In genomic region chr4:110106946-110107325, GRCh38 we compare ENCODE assay signal across 9 cellular contexts.
A peak's percentile ranks its signal among the peaks of the same experiment; 100 is the strongest.
DNase-seq lines count a peak whose midpoint lies in the region; ATAC-seq and TF ChIP-seq lines count a peak whose summit lies in the region.
"Had no signal": no experiment of that assay in that cellular context is flagged by ENCODE, and none has a peak within 500 bp of the region (broad histone marks: within the 10 kb centered on the region; RNA-seq: fewer than 3 reads in every experiment).

No MANE protein-coding gene starts in this region.

- no peak for TF ChIP-seq POLR2A in thyroid gland (IDR thresholded peaks at IDR 0.05)

- H3K27me3 Mint-ChIP-seq in GM23338 (ENCODE audit: insufficient read depth, low read depth, poor library complexity): peaks cover 4% of the 10 kb centered on the region

- H2AFZ ChIP-seq in GM23338 (no peak overlapping the region), hepatocyte (no peak overlapping the region)

- no peak overlapping the region for H3K4me3 ChIP-seq in GM23338
- H3K4me3 ChIP-seq in hepatocyte: no peak overlapping the region
- H3K4me3 ChIP-seq in thyroid gland (replicated peaks in 1 of 3): no peak overlapping the region

- H3K27ac Mint-ChIP-seq in GM23338: peak overlapping the region; percentile 98

- H3K79me2 ChIP-seq in GM23338 (replicated peaks; ENCODE audit: insufficient read depth): peaks cover 64% of the 10 kb centered on the region
- peaks cover 2% of the 10 kb centered on the region for H3K79me2 ChIP-seq in hepatocyte

- no peaks in the 10 kb centered on the region for H3K9me2 ChIP-seq in GM23338 (ENCODE audit: insufficient read depth)
- H3K9me2 ChIP-seq in hepatocyte (replicated peaks; ENCODE audit: insufficient read depth): no peaks in the 10 kb centered on the region

- intact Hi-C loops in thyroid gland (cut with DNase I) (no loop called here), posterior cingulate gyrus (cut with DNase I) (no loop called here)

- H3K4me1 ChIP-seq in GM23338 (ENCODE audit: insufficient read depth): peaks cover 47% of the 10 kb centered on the region
- H3K4me1 ChIP-seq in hepatocyte (ENCODE audit: insufficient read depth): peaks cover 22% of the 10 kb centered on the region
- H3K4me1 ChIP-seq in thyroid gland: no peaks in the 10 kb centered on the region

- DNase-seq in GM03348 (ENCODE audit: low spot score) (peak; percentile 12), GM23338 (ENCODE audit: low spot score) (peak; percentile 42), NCI-H460 (ENCODE audit: extremely low read depth, low read depth) (peak; percentile 58), hepatocyte (ENCODE audit: low spot score) (peak; percentile 40), caudate nucleus (lab: John Stamatoyannopoulos, UW) (no peak), thyroid gland (no peak), posterior cingulate gyrus (no peak)
- DNase-seq: head of caudate nucleus had no signal

- H3K36me3 ChIP-seq in GM23338 (ENCODE audit: insufficient read depth) (no peaks in the 10 kb centered on the region), hepatocyte (replicated peaks; ENCODE audit: insufficient read depth, low read depth) (no peaks in the 10 kb centered on the region), thyroid gland (no peaks in the 10 kb centered on the region)

- H3K27me3 ChIP-seq in GM23338 (ENCODE audit: insufficient read depth): no peaks in the 10 kb centered on the region
- H3K27me3 ChIP-seq in hepatocyte: no peaks in the 10 kb centered on the region
- no peaks in the 10 kb centered on the region for H3K27me3 ChIP-seq in thyroid gland

- H3K27ac ChIP-seq in GM23338 (ENCODE audit: low read depth) (peak overlapping the region; percentile 12; the same call in 1 of the 2 replicates), hepatocyte (peak overlapping the region; percentile 46), caudate nucleus (ENCODE audit: low read depth, low read length) (no peak overlapping the region), thyroid gland (no peak overlapping the region)

- ATAC-seq in GM23338 (peak; percentile 64), HG03571 (IDR thresholded peaks at IDR 0.05; ENCODE audit: unreplicated experiment) (no peak)

- H3K4me1 Mint-ChIP-seq in GM23338: peaks cover 63% of the 10 kb centered on the region

- H3K9me3 Mint-ChIP-seq in GM23338: no peaks in the 10 kb centered on the region

- H3K9me3 ChIP-seq in hepatocyte (ENCODE audit: low read depth) (no peaks in the 10 kb centered on the region), thyroid gland (no peaks in the 10 kb centered on the region)

- H3K36me3 Mint-ChIP-seq in GM23338 (ENCODE audit: low read depth): peaks cover 26% of the 10 kb centered on the region; the same call in 2 of the 3 replicates

- H3K4me3 Mint-ChIP-seq in GM23338: peak overlapping the region; percentile 20

- H4K20me1 ChIP-seq in GM23338 (replicated peaks; ENCODE audit: insufficient read depth) (peaks cover 5% of the 10 kb centered on the region), hepatocyte (ENCODE audit: insufficient read depth, poor library complexity, severe bottlenecking) (no peaks in the 10 kb centered on the region)

- H3K4me2 ChIP-seq in GM23338 (peak overlapping the region; percentile 14; the same call in 1 of the 2 replicates), hepatocyte (peak overlapping the region; percentile 26)

- 39% methylated on average over 1 of the region's 1 CpG for WGBS in hepatocyte (ENCODE audit: low lambda C conversion rate, missing lambda C conversion rate)
- WGBS in thyroid gland, 2 donors: 80 to 86% methylated on average over 1 of the region's 1 CpG

- no peak for TF ChIP-seq CTCF in GM23338 (conservative IDR thresholded peaks at IDR 0.05; ENCODE audit: low read depth in 2 of 2)
- no peak for TF ChIP-seq CTCF in hepatocyte (IDR thresholded peaks at IDR 0.05; ENCODE audit: poor library complexity)
- no peak for TF ChIP-seq CTCF in thyroid gland (IDR thresholded peaks at IDR 0.05)

- no peaks in the 10 kb centered on the region for H3F3A ChIP-seq in GM23338 (replicated peaks; ENCODE audit: low read depth)

TF ChIP-seq in GM23338, 12 proteins besides CTCF, POLR2A, EP300 and RAD21:
- no peak for TF ChIP-seq CREB1 (CRISPR knock-in tag; IDR thresholded peaks at IDR 0.05; ENCODE audit: low read depth)
- no peak for TF ChIP-seq EZH2 (IDR thresholded peaks at IDR 0.05; ENCODE audit: low read depth, unreplicated experiment)
- TF ChIP-seq ZNF331 (CRISPR knock-in tag; IDR thresholded peaks at IDR 0.05; ENCODE audit: low read depth): no peak
- no peak for TF ChIP-seq STAT1 (IDR thresholded peaks at IDR 0.05; ENCODE audit: unreplicated experiment)
TF ChIP-seq in GM23338: peak in this region for 0.

Comparison
In these comparisons a context has a peak if more than half of its experiments do, and no peak if none do; other contexts are left out.
1. DNase-seq: peak in GM03348 (single experiment), GM23338 (single experiment), NCI-H460 (single experiment) and hepatocyte (single experiment); none in caudate nucleus (0 of 61), thyroid gland (0 of 2) and posterior cingulate gyrus (0 of 10).
2. H3K27ac ChIP-seq: peak in GM23338 (single experiment) and hepatocyte (single experiment); none in caudate nucleus (single experiment) and thyroid gland (0 of 3).